8 cellular contexts compared by ENCODE assay signal in the genomic region with DNA sequence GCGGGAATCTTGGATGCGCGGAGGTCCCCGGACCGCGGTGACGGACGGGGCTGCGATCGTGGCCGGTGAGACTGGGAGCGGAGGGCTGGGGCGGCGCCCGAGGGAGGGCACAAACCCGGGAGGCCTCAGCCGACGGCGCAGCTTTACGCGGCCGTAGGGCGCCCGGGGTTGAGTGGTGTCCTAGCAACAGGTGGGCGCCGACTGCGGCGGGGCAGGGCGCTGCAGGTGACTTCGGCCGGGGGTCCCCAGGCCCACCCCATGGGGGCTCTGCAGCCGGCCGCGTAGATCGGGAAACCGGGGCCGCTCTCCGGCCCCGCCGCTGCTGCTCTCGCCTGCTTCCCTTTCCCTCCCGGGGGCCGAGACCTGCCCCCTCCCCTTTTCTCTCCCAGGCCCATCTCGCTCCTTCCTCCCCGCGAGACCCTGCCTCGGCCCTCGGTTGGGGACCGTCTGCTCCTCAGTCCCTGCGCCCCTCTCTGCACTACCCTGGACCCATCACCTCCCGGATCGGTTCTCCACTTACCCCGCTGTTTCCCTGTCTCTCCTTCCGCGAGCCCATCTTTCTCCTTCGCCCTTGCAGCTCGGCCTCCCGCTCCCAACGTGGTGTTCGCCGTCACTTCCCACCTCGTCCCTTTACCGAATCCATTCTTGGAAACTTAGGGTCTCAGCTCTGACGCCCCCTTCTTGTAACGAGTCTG. TPM values are rescaled to one million over a fixed set of nuclear protein-coding genes. Genes with fewer than 3 reads are reported as not detected.
DNase-seq lines count a peak whose midpoint lies in the region; ATAC-seq and TF ChIP-seq lines count a peak whose summit lies in the region.
"Had no signal": no experiment of that assay in that cellular context is flagged by ENCODE, and none has a peak within 500 bp of the region (broad histone marks: within the 10 kb centered on the region; RNA-seq: fewer than 3 reads in every experiment).

No MANE protein-coding gene starts in this region.

- H3K9me3 ChIP-seq in iPS-18a (ENCODE audit: control insufficient read depth, low read depth, low read length) (no peaks in the 10 kb centered on the region), skeletal muscle tissue (ENCODE audit: control insufficient read depth in 3 of 3, low read length in 3 of 3) (no peaks in the 10 kb centered on the region)
- H3K9me3 ChIP-seq: SJSA1 had no signal

- H3K27ac ChIP-seq in iPS-18a (ENCODE audit: low read length) (no peak overlapping the region), skeletal muscle tissue (ENCODE audit: low read depth, low read length) (no peak overlapping the region)
- H3K27ac ChIP-seq: SJSA1 had no signal

- no peaks in the 10 kb centered on the region for H3K36me3 ChIP-seq in iPS-18a (ENCODE audit: control insufficient read depth, low read depth, low read length)
- no peaks in the 10 kb centered on the region for H3K36me3 ChIP-seq in skeletal muscle tissue (ENCODE audit: control insufficient read depth in 3 of 3, insufficient read depth in 3 of 3, low read length in 3 of 3)
- H3K36me3 ChIP-seq: SJSA1 had no signal

- H3K4me1 Mint-ChIP-seq in activated naive CD8-positive, alpha-beta T cell (ENCODE audit: low read depth): peaks cover 21% of the 10 kb centered on the region

- peak overlapping the region; percentile 83 for H3K4me3 ChIP-seq in iPS-18a (ENCODE audit: low read length)
- peak overlapping the region; percentile 54 to 65 (median 56) for H3K4me3 ChIP-seq in skeletal muscle tissue (ENCODE audit: low read length in 3 of 3)
- H3K4me3 ChIP-seq: SJSA1 had no signal

- TF ChIP-seq POLR2A in GM18505 (IDR thresholded peaks at IDR 0.05; ENCODE audit: borderline replicate concordance, extremely low read depth, insufficient read depth, insufficient read length): no peak

- H3K27ac Mint-ChIP-seq in activated naive CD8-positive, alpha-beta T cell: no peak overlapping the region

- H3K9me3 Mint-ChIP-seq in activated naive CD8-positive, alpha-beta T cell (ENCODE audit: low read depth): no peaks in the 10 kb centered on the region

- H3K4me3 Mint-ChIP-seq in activated naive CD8-positive, alpha-beta T cell: peak overlapping the region; percentile 96

- H3K9ac ChIP-seq in iPS-18a (ENCODE audit: low read length) (peak overlapping the region; percentile 19), skeletal muscle tissue (ENCODE audit: low read depth in 1 of 3, low read length in 3 of 3) (peak overlapping the region in 1 of 3 donors; percentile 23)

- H3K27me3 ChIP-seq in iPS-18a (ENCODE audit: control insufficient read depth, insufficient read depth, low read length) (peaks cover 45% of the 10 kb centered on the region), skeletal muscle tissue (ENCODE audit: control insufficient read depth in 3 of 3, insufficient read depth in 3 of 3, low read length in 3 of 3) (peaks cover 24 to 32% (median 26%) of the 10 kb centered on the region in 3 donors)

- no peaks in the 10 kb centered on the region for H3K4me1 ChIP-seq in iPS-18a (ENCODE audit: control insufficient read depth, low read depth, low read length)
- H3K4me1 ChIP-seq in skeletal muscle tissue (ENCODE audit: control insufficient read depth in 3 of 3, insufficient read depth in 3 of 3, low read length in 3 of 3): peaks cover 4 to 9% (median 7%) of the 10 kb centered on the region in 3 donors

- peaks cover 33% of the 10 kb centered on the region for H3K27me3 Mint-ChIP-seq in activated naive CD8-positive, alpha-beta T cell

- no peaks in the 10 kb centered on the region for H3K36me3 Mint-ChIP-seq in activated naive CD8-positive, alpha-beta T cell

- no peak for DNase-seq in occipital lobe (lab: John Stamatoyannopoulos, UW)

- ATAC-seq in GM18505 (IDR thresholded peaks at IDR 0.05; ENCODE audit: unreplicated experiment) (peak; percentile 82), HG02981 (IDR thresholded peaks at IDR 0.05; ENCODE audit: unreplicated experiment) (peak; percentile 53), GM19455 (IDR thresholded peaks at IDR 0.05; ENCODE audit: unreplicated experiment) (no peak)

RNA-seq across cellular contexts. Expression of a gene that starts 18.4 kb away (rescaled TPM):
- 15.7 TPM for total RNA-seq in skeletal muscle tissue
- total RNA-seq in occipital lobe: 56.6 TPM
